Comparison of ENCODE assay signal across 2 cellular contexts in the genomic region with DNA sequence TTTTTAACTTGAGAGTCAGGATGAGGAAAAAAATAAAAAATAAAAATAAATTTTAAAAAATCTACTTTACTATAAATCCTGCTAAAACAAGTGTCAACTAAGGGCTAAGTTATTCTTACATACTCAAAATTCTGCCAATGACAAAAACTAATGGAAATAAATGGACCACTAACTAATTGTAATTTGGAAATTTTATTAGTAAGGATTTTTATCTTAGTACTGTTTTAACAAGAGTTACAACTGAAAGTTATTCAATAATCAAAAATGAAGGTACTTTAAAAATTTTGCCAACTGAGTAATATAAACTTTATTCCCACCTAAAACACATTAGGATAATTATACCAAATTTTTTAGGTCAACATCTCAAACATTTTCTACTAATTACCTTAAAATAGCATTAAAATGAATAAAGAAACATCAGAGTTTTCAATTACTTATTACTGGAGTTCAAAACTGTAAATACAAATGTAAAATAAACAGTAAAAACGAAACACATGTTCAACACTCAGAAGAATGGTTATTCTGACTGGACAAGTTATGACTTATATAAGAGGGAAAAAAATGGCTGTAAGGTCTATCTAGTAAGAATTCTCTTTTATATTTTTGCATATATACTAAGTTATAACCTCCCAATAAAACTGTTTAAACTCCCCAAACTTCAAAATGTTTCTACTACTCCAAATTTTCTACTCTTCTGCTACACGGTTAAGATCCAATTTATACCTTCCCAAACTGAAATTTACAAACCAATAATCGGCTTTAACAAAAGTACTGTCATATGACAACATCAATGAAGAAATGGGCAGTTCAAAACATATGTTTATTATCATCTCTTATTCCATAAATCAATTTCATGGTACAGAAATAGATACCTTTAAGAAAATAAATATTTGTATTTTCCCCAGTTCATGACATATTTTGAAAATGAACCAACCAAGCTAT.
TF ChIP-seq lines count a peak whose summit lies in the region.

No MANE protein-coding gene starts in this region.

TF ChIP-seq in SK-N-SH, 30 proteins besides CTCF, POLR2A, EP300 and RAD21 (continued from another document):
- TF ChIP-seq EZH2phosphoT487 (IDR thresholded peaks at IDR 0.05; ENCODE audit: borderline replicate concordance, low read depth) = no peak
- no peak for TF ChIP-seq RCOR1 (IDR thresholded peaks at IDR 0.05; ENCODE audit: low read length)
- TF ChIP-seq TEAD4 (IDR thresholded peaks at IDR 0.05; ENCODE audit: borderline replicate concordance, insufficient read depth) = no peak
- no peak for TF ChIP-seq TAF1 (IDR thresholded peaks at IDR 0.05; ENCODE audit: borderline replicate concordance, low read depth, low read length)
- TF ChIP-seq, protein P1, sequence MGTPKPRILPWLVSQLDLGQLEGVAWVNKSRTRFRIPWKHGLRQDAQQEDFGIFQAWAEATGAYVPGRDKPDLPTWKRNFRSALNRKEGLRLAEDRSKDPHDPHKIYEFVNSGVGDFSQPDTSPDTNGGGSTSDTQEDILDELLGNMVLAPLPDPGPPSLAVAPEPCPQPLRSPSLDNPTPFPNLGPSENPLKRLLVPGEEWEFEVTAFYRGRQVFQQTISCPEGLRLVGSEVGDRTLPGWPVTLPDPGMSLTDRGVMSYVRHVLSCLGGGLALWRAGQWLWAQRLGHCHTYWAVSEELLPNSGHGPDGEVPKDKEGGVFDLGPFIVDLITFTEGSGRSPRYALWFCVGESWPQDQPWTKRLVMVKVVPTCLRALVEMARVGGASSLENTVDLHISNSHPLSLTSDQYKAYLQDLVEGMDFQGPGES (IDR thresholded peaks at IDR 0.05; ENCODE audit: low read depth, low read length) = no peak
- TF ChIP-seq, protein P2, sequence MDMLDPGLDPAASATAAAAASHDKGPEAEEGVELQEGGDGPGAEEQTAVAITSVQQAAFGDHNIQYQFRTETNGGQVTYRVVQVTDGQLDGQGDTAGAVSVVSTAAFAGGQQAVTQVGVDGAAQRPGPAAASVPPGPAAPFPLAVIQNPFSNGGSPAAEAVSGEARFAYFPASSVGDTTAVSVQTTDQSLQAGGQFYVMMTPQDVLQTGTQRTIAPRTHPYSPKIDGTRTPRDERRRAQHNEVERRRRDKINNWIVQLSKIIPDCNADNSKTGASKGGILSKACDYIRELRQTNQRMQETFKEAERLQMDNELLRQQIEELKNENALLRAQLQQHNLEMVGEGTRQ (IDR thresholded peaks at IDR 0.05; ENCODE audit: borderline replicate concordance, low read depth, low read length) = no peak
- no peak for TF ChIP-seq NFIC (IDR thresholded peaks at IDR 0.05; ENCODE audit: borderline replicate concordance)

TF ChIP-seq in SK-N-SH treated with all-trans-retinoic acid at 6 μM for 48 hours, 23 proteins besides CTCF, POLR2A, EP300 and RAD21 (continued from another document):
- TF ChIP-seq ZC3H10 (CRISPR knock-in tag; IDR thresholded peaks at IDR 0.05) (no peak), ESRRG (CRISPR knock-in tag; IDR thresholded peaks at IDR 0.05) (no peak), BACH2 (CRISPR knock-in tag; IDR thresholded peaks at IDR 0.05; ENCODE audit: borderline replicate concordance) (no peak), TCF4 (CRISPR knock-in tag; IDR thresholded peaks at IDR 0.05; ENCODE audit: borderline replicate concordance) (no peak)
- TF ChIP-seq, protein P3, sequence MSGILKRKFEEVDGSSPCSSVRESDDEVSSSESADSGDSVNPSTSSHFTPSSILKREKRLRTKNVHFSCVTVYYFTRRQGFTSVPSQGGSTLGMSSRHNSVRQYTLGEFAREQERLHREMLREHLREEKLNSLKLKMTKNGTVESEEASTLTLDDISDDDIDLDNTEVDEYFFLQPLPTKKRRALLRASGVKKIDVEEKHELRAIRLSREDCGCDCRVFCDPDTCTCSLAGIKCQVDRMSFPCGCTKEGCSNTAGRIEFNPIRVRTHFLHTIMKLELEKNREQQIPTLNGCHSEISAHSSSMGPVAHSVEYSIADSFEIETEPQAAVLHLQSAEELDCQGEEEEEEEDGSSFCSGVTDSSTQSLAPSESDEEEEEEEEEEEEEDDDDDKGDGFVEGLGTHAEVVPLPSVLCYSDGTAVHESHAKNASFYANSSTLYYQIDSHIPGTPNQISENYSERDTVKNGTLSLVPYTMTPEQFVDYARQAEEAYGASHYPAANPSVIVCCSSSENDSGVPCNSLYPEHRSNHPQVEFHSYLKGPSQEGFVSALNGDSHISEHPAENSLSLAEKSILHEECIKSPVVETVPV (CRISPR knock-in tag; IDR thresholded peaks at IDR 0.05) = no peak
